ENCODE assay signal across 22 cellular contexts in genomic region chr6:164344801-164345291, GRCh38.
DNase-seq lines count a peak whose midpoint lies in the region; ATAC-seq and TF ChIP-seq lines count a peak whose summit lies in the region.
"Had no signal": no experiment of that assay in that cellular context is flagged by ENCODE, and none has a peak within 500 bp of the region (broad histone marks: within the 10 kb centered on the region; RNA-seq: fewer than 3 reads in every experiment).

No MANE protein-coding gene starts in this region.

- H3K14ac ChIP-seq in mesenchymal stem cell (ENCODE audit: low read length in 2 of 2), result no peak overlapping the region

- peak; percentile 77 for DNase-seq in astrocyte of the hippocampus (ENCODE audit: low read depth, low spot score)
- DNase-seq in heart left ventricle, result peak in 1 of 5 donors; percentile 33
- no peak for DNase-seq in mesenchymal stem cell
- peak; percentile 23 for DNase-seq in superior temporal gyrus (ENCODE audit: extremely low spot score)
- DNase-seq in activated gamma-delta T cell (lab: John Stamatoyannopoulos, UW), result no peak
- no peak for DNase-seq in ascending aorta (ENCODE audit: low spot score in 2 of 2)
- no peak for DNase-seq in epidermal melanocyte (ENCODE audit: insufficient read length, low spot score)
- DNase-seq: activated CD4-positive, alpha-beta T cell treated with anti-CD3 and anti-CD28 coated beads for 36 hours; cortex of kidney; GOT3; Karpas-422; left lung; NCI-H1092 treated with DMSO at 0.1 percent for 48 hours; NCI-H774; stimulated activated naive B cell treated with anti-CD40 and anti-IgM and Interleukin-4, amounts not matched to agents 10 μg/mL and 1 μg/mL and 100 μg/mL, for 72 hours; transverse colon had no signal

- H3K4me1 ChIP-seq in heart left ventricle (peaks cover 0 to 24% (median 2%) of the 10 kb centered on the region in 12 donors), mesenchymal stem cell (ENCODE audit: control insufficient read depth, insufficient read depth, low read depth, low read length) (no peaks in the 10 kb centered on the region), ascending aorta (no peaks in the 10 kb centered on the region)
- H3K4me1 ChIP-seq: left lung, parathyroid adenoma, transverse colon had no signal

- H3K79me1 ChIP-seq in mesenchymal stem cell (replicated peaks; ENCODE audit: low read length, poor library complexity, severe bottlenecking), result no peaks in the 10 kb centered on the region

- H3K4ac ChIP-seq in mesenchymal stem cell (ENCODE audit: low read depth in 1 of 2, low read length in 2 of 2), result no peak overlapping the region

- no peak overlapping the region for H3K4me3 ChIP-seq in heart left ventricle
- H3K4me3 ChIP-seq in mesenchymal stem cell (ENCODE audit: insufficient read depth in 1 of 2, low read depth in 1 of 2, low read length in 2 of 2), result peak overlapping the region in 1 of 2 experiments; percentile 27
- H3K4me3 ChIP-seq in ascending aorta, result no peak overlapping the region
- H3K4me3 ChIP-seq: hepatocyte, left lung, SK-N-MC, transverse colon had no signal

- H2BK15ac ChIP-seq in mesenchymal stem cell (ENCODE audit: low read depth, poor library complexity, severe bottlenecking), result no peak overlapping the region

- peak overlapping the region in 4 of 12 donors; percentile 25 to 47 (median 27) for H3K27ac ChIP-seq in heart left ventricle
- no peak overlapping the region for H3K27ac ChIP-seq in mesenchymal stem cell (ENCODE audit: low read length, poor library complexity, severe bottlenecking)
- no peak overlapping the region for H3K27ac ChIP-seq in ascending aorta
- H3K27ac ChIP-seq: epithelial cell of prostate, hepatocyte, left lung, parathyroid adenoma, SK-N-MC, transverse colon had no signal

- no peak for TF ChIP-seq CTCF in heart left ventricle (IDR thresholded peaks at IDR 0.05)
- TF ChIP-seq CTCF in ascending aorta (IDR thresholded peaks at IDR 0.05), result no peak

- H3K27me3 ChIP-seq in heart left ventricle (no peaks in the 10 kb centered on the region), mesenchymal stem cell (ENCODE audit: control insufficient read depth in 1 of 2, insufficient read depth in 1 of 2, low read length in 2 of 2) (no peaks in the 10 kb centered on the region), ascending aorta (no peaks in the 10 kb centered on the region)
- H3K27me3 ChIP-seq: hepatocyte, left lung, transverse colon had no signal

- H3K9ac ChIP-seq in mesenchymal stem cell (ENCODE audit: low read length), result peak overlapping the region; percentile 64
- H3K9ac ChIP-seq: parathyroid adenoma had no signal

- H2BK120ac ChIP-seq in mesenchymal stem cell (ENCODE audit: low read depth, low read length), result no peak overlapping the region

- no peak overlapping the region for H3K18ac ChIP-seq in mesenchymal stem cell (ENCODE audit: low read depth in 1 of 2, low read length in 2 of 2)

- no peak overlapping the region for H2AK5ac ChIP-seq in mesenchymal stem cell (ENCODE audit: low read length, severe bottlenecking)

- no peak for TF ChIP-seq POLR2A in heart left ventricle (IDR thresholded peaks at IDR 0.05)

- no peak overlapping the region for H4K91ac ChIP-seq in mesenchymal stem cell (ENCODE audit: low read length)

- no peak overlapping the region for H2BK12ac ChIP-seq in mesenchymal stem cell (ENCODE audit: low read length in 2 of 2)

- H3K9me3 ChIP-seq in heart left ventricle (no peaks in the 10 kb centered on the region), mesenchymal stem cell (ENCODE audit: control insufficient read depth, low read length) (no peaks in the 10 kb centered on the region), ascending aorta (no peaks in the 10 kb centered on the region)
- H3K9me3 ChIP-seq: left lung, transverse colon had no signal

- H3K36me3 ChIP-seq in heart left ventricle (no peaks in the 10 kb centered on the region), mesenchymal stem cell (ENCODE audit: control insufficient read depth in 1 of 2, insufficient read depth in 2 of 2, low read depth in 1 of 2, low read length in 2 of 2) (no peaks in the 10 kb centered on the region), ascending aorta (no peaks in the 10 kb centered on the region)
- H3K36me3 ChIP-seq: left lung, transverse colon had no signal

- peak; percentile 51 to 93 (median 78) for ATAC-seq in heart left ventricle
- no peak for ATAC-seq in HG03159 (IDR thresholded peaks at IDR 0.05; ENCODE audit: unreplicated experiment)
- ATAC-seq: activated CD4-positive, alpha-beta T cell treated with anti-CD3 and anti-CD28 coated beads for 36 hours; left lung; Panc1; stimulated activated naive B cell treated with anti-CD40 and anti-IgM and Interleukin-4, amounts not matched to agents 10 μg/mL and 1 μg/mL and 100 μg/mL, for 72 hours had no signal

- no peak overlapping the region for H3K23ac ChIP-seq in mesenchymal stem cell (ENCODE audit: low read length in 2 of 2)

- H3K4me2 ChIP-seq in mesenchymal stem cell (ENCODE audit: low read length, poor library complexity, severe bottlenecking), result no peak overlapping the region
- H3K4me2 ChIP-seq: hepatocyte had no signal

- H4K8ac ChIP-seq in mesenchymal stem cell (ENCODE audit: low read length), result no peak overlapping the region

- H2BK5ac ChIP-seq in mesenchymal stem cell (ENCODE audit: low read depth, low read length, poor library complexity, severe bottlenecking), result no peak overlapping the region

- intact Hi-C loops in heart left ventricle (cut with DNase I) (loop anchor here in 1 of 10 donors (5.0 kb wide), 1 partner anchor 582 kb away; no protein-coding TSS in a partner anchor), ascending aorta (cut with DNase I) (no loop called here)

- WGBS in heart left ventricle, 4 donors, result 70 to 81% (median 76%) methylated on average over 7 of the region's 7 CpGs
- 69% methylated on average over 6 of the region's 7 CpGs for WGBS in mesenchymal stem cell

- H2AFZ ChIP-seq in mesenchymal stem cell (ENCODE audit: low read depth, low read length), result no peak overlapping the region
- H2AFZ ChIP-seq: hepatocyte, parathyroid adenoma had no signal

Comparison
In these comparisons a context has a peak if more than half of its experiments do, and no peak if none do; other contexts are left out.
1. DNase-seq: peak in astrocyte of the hippocampus (single experiment) and superior temporal gyrus (single experiment); none in mesenchymal stem cell (single experiment), activated gamma-delta T cell (single experiment), ascending aorta (0 of 2) and epidermal melanocyte (single experiment).